ENCODE assay signal across 12 cellular contexts in the genomic region with DNA sequence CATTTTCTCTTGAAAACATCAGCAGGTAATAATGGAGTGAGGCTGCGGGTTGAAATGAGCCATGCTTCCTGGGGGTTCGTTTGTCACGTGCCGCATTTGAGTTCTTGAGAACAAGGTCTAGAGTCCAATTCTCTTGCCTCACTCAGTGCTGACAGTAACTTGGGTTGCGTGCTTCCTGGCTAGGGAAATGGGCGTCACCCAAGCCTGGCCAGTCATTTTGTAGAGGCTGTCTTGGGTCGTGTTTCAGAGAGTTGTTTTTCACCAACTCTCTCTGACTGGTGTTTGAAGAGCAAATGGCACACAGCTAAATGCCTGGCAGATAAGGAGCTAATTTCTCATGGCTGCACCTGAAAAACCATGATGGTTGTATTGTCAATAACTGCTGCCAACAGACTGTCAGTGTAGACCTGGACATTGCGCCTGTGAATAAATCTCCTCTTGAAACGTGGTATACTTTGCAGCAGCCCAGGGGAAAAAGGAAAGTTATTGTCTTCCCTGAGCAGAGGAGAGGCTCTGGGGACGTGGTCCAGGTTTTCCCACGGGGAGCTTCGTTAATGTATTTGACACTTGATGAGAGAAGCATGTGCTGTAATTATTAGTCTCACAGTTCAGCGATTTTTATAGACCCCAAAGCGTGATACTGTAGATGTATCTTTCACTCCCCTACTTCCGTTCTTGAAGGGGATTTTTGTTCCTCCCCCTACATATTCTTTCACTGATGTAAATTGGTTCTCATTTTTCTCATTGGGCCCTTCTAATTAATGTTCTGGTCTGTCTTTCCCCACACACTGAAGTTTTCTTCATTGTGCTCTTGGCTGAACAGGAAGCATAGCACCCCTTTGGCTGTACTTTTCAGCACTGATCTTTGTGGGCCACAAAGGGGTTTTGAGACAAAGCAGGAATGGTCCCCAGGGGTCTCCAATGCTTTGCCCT.
A peak's percentile ranks its signal among the peaks of the same experiment; 100 is the strongest.
DNase-seq lines count a peak whose midpoint lies in the region; ATAC-seq, FAIRE-seq and TF ChIP-seq lines count a peak whose summit lies in the region.
"Had no signal": no experiment of that assay in that cellular context is flagged by ENCODE, and none has a peak within 500 bp of the region (broad histone marks: within the 10 kb centered on the region; RNA-seq: fewer than 3 reads in every experiment).

No MANE protein-coding gene starts in this region.

- H3K4me1 Mint-ChIP-seq in H9 = peaks cover 24 to 29% of the 10 kb centered on the region in 2 experiments
- no peaks in the 10 kb centered on the region for H3K4me1 Mint-ChIP-seq in activated T-cell treated with anti-CD3 and anti-CD28 coated beads, Interleukin-2, amount 50 U/mL, for 4 hours (ENCODE audit: low read depth)

- H3K27me3 ChIP-seq in H9 (ENCODE audit: insufficient read depth, low read length) = no peaks in the 10 kb centered on the region
- no peaks in the 10 kb centered on the region for H3K27me3 ChIP-seq in heart right ventricle
- no peaks in the 10 kb centered on the region for H3K27me3 ChIP-seq in psoas muscle (ENCODE audit: insufficient read depth in 3 of 3, low read length in 2 of 3)

- H3K27ac ChIP-seq in H9 (ENCODE audit: insufficient read length, low read depth, low read length) (no peak overlapping the region), heart right ventricle (peak overlapping the region in 8 of 10 donors; percentile 22 to 73 (median 49)), psoas muscle (peak overlapping the region; percentile 80)

- H3K18ac ChIP-seq in H9 (ENCODE audit: insufficient read length, low read depth, low read length) = no peak overlapping the region

- H3K4me3 ChIP-seq in heart right ventricle (no peak overlapping the region), psoas muscle (peak overlapping the region; percentile 60)

- H3T11ph ChIP-seq in H9 (ENCODE audit: low read length) = no peak overlapping the region

- H4K5ac ChIP-seq in H9 (ENCODE audit: insufficient read length, low read depth, low read length) = no peak overlapping the region

- H3K14ac ChIP-seq in H9 (ENCODE audit: insufficient read depth, low read length) = peak overlapping the region; percentile 53; the same call in 1 of the 2 replicates

- H3K36me3 ChIP-seq in heart right ventricle (no peaks in the 10 kb centered on the region), psoas muscle (ENCODE audit: insufficient read depth in 1 of 2, low read depth in 1 of 2) (no peaks in the 10 kb centered on the region)

- no peak overlapping the region for H2BK120ac ChIP-seq in H9 (ENCODE audit: low read depth, low read length, poor library complexity, severe bottlenecking)

- H3K4me1 ChIP-seq in H9 (ENCODE audit: insufficient read depth, low read length) (peaks cover 6% of the 10 kb centered on the region; the same call in 1 of the 2 replicates), heart right ventricle (peaks cover 0 to 87% (median 25%) of the 10 kb centered on the region in 9 donors), psoas muscle (peaks cover 16% of the 10 kb centered on the region)

- TF ChIP-seq CTCF in H9 (conservative IDR thresholded peaks at IDR 0.05) (no peak), heart right ventricle (IDR thresholded peaks at IDR 0.05) (no peak), psoas muscle (IDR thresholded peaks at IDR 0.05) (peak; percentile 0)

- no CpG with 5 or more reads among the region's 15 CpGs for WGBS in H9 (ENCODE audit: extremely low coverage, insufficient read length, low lambda C conversion rate)
- WGBS in heart right ventricle, 2 donors = 17 to 20% methylated on average over 15 of the region's 15 CpGs
- WGBS in psoas muscle, 3 donors = 16 to 27% (median 19%) methylated on average over 15 of the region's 15 CpGs

- no peak overlapping the region for H2AK5ac ChIP-seq in H9 (ENCODE audit: insufficient read length, low read length)

- DNase-seq in H9 (peak; percentile 64), NCI-H2171 treated with DMSO at 0.1 percent for 48 hours (lab: John Stamatoyannopoulos, UW) (peak; percentile 84), heart right ventricle (peak; percentile 32 to 35), psoas muscle (peak; percentile 50 to 82), frontal cortex (ENCODE audit: low spot score in 2 of 2) (no peak), T-helper 9 cell (no peak)
- no peak for DNase-seq in activated T-cell treated with anti-CD3 and anti-CD28 coated beads, Interleukin-2, amount 50 U/mL, for 4 hours
- DNase-seq: activated naive CD8-positive, alpha-beta T cell treated with anti-CD3 and anti-CD28 coated beads for 36 hours; effector memory CD4-positive, alpha-beta T cell; NCI-H187 treated with DMSO at 0.1 percent for 48 hours; SIG-M5 had no signal

- no peak overlapping the region for H2BK15ac ChIP-seq in H9 (ENCODE audit: low read depth, low read length)

- peak overlapping the region in 1 of 3 experiments; percentile 87; a peak in 3 of 7 replicates for H3K27ac Mint-ChIP-seq in H9
- H3K27ac Mint-ChIP-seq: activated naive CD8-positive, alpha-beta T cell treated with anti-CD3 and anti-CD28 coated beads for 36 hours had no signal

- H3K9me3 ChIP-seq in H9 (ENCODE audit: control insufficient read depth, low read depth, low read length) (no peaks in the 10 kb centered on the region), heart right ventricle (no peaks in the 10 kb centered on the region), psoas muscle (no peaks in the 10 kb centered on the region)

- no peak overlapping the region for H4K8ac ChIP-seq in H9 (replicated peaks; ENCODE audit: insufficient read length, low read depth, low read length)

- H2BK5ac ChIP-seq in H9 (ENCODE audit: insufficient read length, low read length) = no peak overlapping the region

- no peak overlapping the region for H3K56ac ChIP-seq in H9 (ENCODE audit: insufficient read length, low read depth, low read length)

- no peaks in the 10 kb centered on the region for H3K27me3 Mint-ChIP-seq in H9 (ENCODE audit: low read depth)
- H3K27me3 Mint-ChIP-seq in activated T-cell treated with anti-CD3 and anti-CD28 coated beads, Interleukin-2, amount 50 U/mL, for 4 hours (ENCODE audit: low read depth) = no peaks in the 10 kb centered on the region

- no peak overlapping the region for H3K23ac ChIP-seq in H9 (ENCODE audit: insufficient read length, low read depth, low read length)

- intact Hi-C loops in heart right ventricle (cut with DNase I) (no loop called here), psoas muscle (cut with DNase I) (loop anchor here in 1 of 2 donors (10.0 kb wide), 1 partner anchor 81 kb away; no protein-coding TSS in a partner anchor)

- H3K23me2 ChIP-seq in H9 (ENCODE audit: insufficient read length, low read depth, low read length, poor library complexity, severe bottlenecking) = no peaks in the 10 kb centered on the region

- no peak overlapping the region for H3K4ac ChIP-seq in H9 (ENCODE audit: low read depth, low read length)

- peak; percentile 45 to 90 (median 69) for ATAC-seq in heart right ventricle
- peak; percentile 94 to 98 (median 96) for ATAC-seq in psoas muscle
- no peak for ATAC-seq in GM21737 (IDR thresholded peaks at IDR 0.05; ENCODE audit: unreplicated experiment)
- no peak for ATAC-seq in activated T-cell treated with anti-CD3 and anti-CD28 coated beads, Interleukin-2, amount 50 U/mL, for 4 hours

- H3K9me3 Mint-ChIP-seq in H9 = no peaks in the 10 kb centered on the region; a peak in 1 of 5 replicates
- H3K9me3 Mint-ChIP-seq in activated T-cell treated with anti-CD3 and anti-CD28 coated beads, Interleukin-2, amount 50 U/mL, for 4 hours = no peaks in the 10 kb centered on the region
- H3K9me3 Mint-ChIP-seq: activated naive CD8-positive, alpha-beta T cell treated with anti-CD3 and anti-CD28 coated beads for 36 hours had no signal

- no peaks in the 10 kb centered on the region for H3K79me2 ChIP-seq in H9 (ENCODE audit: insufficient read depth, low read length)

- H3K79me1 ChIP-seq in H9 (ENCODE audit: insufficient read depth, low read depth, low read length, poor library complexity, severe bottlenecking) = no peaks in the 10 kb centered on the region

- no peak overlapping the region for H4K91ac ChIP-seq in H9 (ENCODE audit: insufficient read length, low read depth, low read length)

- no peak overlapping the region for H2BK20ac ChIP-seq in H9 (ENCODE audit: low read depth, low read length, poor library complexity, severe bottlenecking)

- H3K9ac ChIP-seq in H9 (ENCODE audit: extremely low read depth, insufficient read length, low read length) = no peak overlapping the region

- peaks cover 0 to 1% (median 0%) of the 10 kb centered on the region in 3 experiments; a peak in 1 of 7 replicates for H3K36me3 Mint-ChIP-seq in H9 (ENCODE audit: insufficient read depth in 1 of 3, low read depth in 3 of 3)
- no peaks in the 10 kb centered on the region for H3K36me3 Mint-ChIP-seq in activated T-cell treated with anti-CD3 and anti-CD28 coated beads, Interleukin-2, amount 50 U/mL, for 4 hours (ENCODE audit: insufficient read depth)
- H3K36me3 Mint-ChIP-seq: activated naive CD8-positive, alpha-beta T cell treated with anti-CD3 and anti-CD28 coated beads for 36 hours had no signal

- no peaks in the 10 kb centered on the region for H4K20me1 ChIP-seq in H9 (ENCODE audit: control insufficient read depth, insufficient read depth, insufficient read length)

- H2AFZ ChIP-seq in H9 (ENCODE audit: low read length) = peak overlapping the region; percentile 79

- peak overlapping the region; percentile 51 for H3K4me2 ChIP-seq in H9 (ENCODE audit: insufficient read depth, insufficient read length, low read length)

- FAIRE-seq in frontal cortex (lab: Jason Lieb, UNC) = no peak

- peak overlapping the region in 1 of 2 experiments; percentile 43; a peak in 1 of 5 replicates for H3K4me3 Mint-ChIP-seq in H9
- H3K4me3 Mint-ChIP-seq in activated T-cell treated with anti-CD3 and anti-CD28 coated beads, Interleukin-2, amount 50 U/mL, for 4 hours = no peak overlapping the region
- H3K4me3 Mint-ChIP-seq: activated naive CD8-positive, alpha-beta T cell treated with anti-CD3 and anti-CD28 coated beads for 36 hours had no signal

- no peak overlapping the region for H2BK12ac ChIP-seq in H9 (ENCODE audit: insufficient read length, low read depth, low read length)

Comparison
In these comparisons a context has a peak if more than half of its experiments do, and no peak if none do; other contexts are left out.
1. DNase-seq: peak in H9 (single experiment), NCI-H2171 treated with DMSO at 0.1 percent for 48 hours (single experiment), heart right ventricle (2 of 2) and psoas muscle (2 of 2); none in activated T-cell treated with anti-CD3 and anti-CD28 coated beads, Interleukin-2, amount 50 U/mL, for 4 hours (single experiment), frontal cortex (0 of 2) and T-helper 9 cell (single experiment).
2. ATAC-seq: peak in heart right ventricle (8 of 8) and psoas muscle (4 of 4); none in GM21737 (single experiment) and activated T-cell treated with anti-CD3 and anti-CD28 coated beads, Interleukin-2, amount 50 U/mL, for 4 hours (0 of 2).